ENCODE assay signal across 9 cellular contexts in genomic region chr13:108376308-108376707, GRCh38.
"Had no signal": no experiment of that assay in that cellular context is flagged by ENCODE, and none has a peak within 500 bp of the region (broad histone marks: within the 10 kb centered on the region; RNA-seq: fewer than 3 reads in every experiment).

No MANE protein-coding gene starts in this region.

- H3K4me3 ChIP-seq: GM23248, HAP-1, K562 had no signal

- H3K27ac ChIP-seq: GM23248, HL-60 had no signal

- H2AFZ ChIP-seq: GM23248 had no signal

- H3K9me3 ChIP-seq: HAP-1 had no signal

- H3K4me1 ChIP-seq: HAP-1 had no signal

- H3K27ac Mint-ChIP-seq: HFFc6 had no signal

- H3K36me3 ChIP-seq: HAP-1 had no signal

- ATAC-seq: HCT116, HepG2, K562 had no signal

- H3K4me3 Mint-ChIP-seq: HFFc6 had no signal

- DNase-seq: GM23248, GOT3, H7, HFFc6 had no signal

- H3K9ac ChIP-seq: GM23248 had no signal
